ENCODE assay signal across 17 cellular contexts in genomic region chr14:103111297-103111981, GRCh38. TPM values are rescaled to one million over a fixed set of nuclear protein-coding genes. Genes with fewer than 3 reads are reported as not detected.
DNase-seq lines count a peak whose midpoint lies in the region; ATAC-seq, FAIRE-seq and TF ChIP-seq lines count a peak whose summit lies in the region.
"Had no signal": no experiment of that assay in that cellular context is flagged by ENCODE, and none has a peak within 500 bp of the region (broad histone marks: within the 10 kb centered on the region; RNA-seq: fewer than 3 reads in every experiment).

No MANE protein-coding gene starts in this region.

- POLR2A ChIA-PET in H1 (lab: Charles Lee; ENCODE audit: partially characterized antibody) = interaction anchor here (0.6 to 1.7 kb wide), 3 partner anchors 27 to 222 kb away, joined by 3 to 9 read pairs (median 4); partner anchors contain the start of gene EIF5

- peak overlapping the region; percentile 59 for H3K4ac ChIP-seq in H1 (replicated peaks; ENCODE audit: insufficient read length, low read depth, low read length)
- H3K4ac ChIP-seq in trophoblast cell (ENCODE audit: low read depth, low read length) = no peak overlapping the region

- peak overlapping the region; percentile 61; the same call in 1 of the 2 replicates for H2BK20ac ChIP-seq in H1 (ENCODE audit: low read length)

- H3K79me1 ChIP-seq in H1 (ENCODE audit: low read depth, low read length) = no peaks in the 10 kb centered on the region
- H3K79me1 ChIP-seq in trophoblast cell (ENCODE audit: low read length) = peaks cover 18% of the 10 kb centered on the region

- H2BK120ac ChIP-seq in H1 (replicated peaks; ENCODE audit: low read depth, low read length) = no peak overlapping the region
- H2BK120ac ChIP-seq in trophoblast cell (ENCODE audit: insufficient read depth, low read length, poor library complexity) = peak overlapping the region; percentile 75

- no peak for TF ChIP-seq POLR2A in H1 (IDR thresholded peaks at IDR 0.05; ENCODE audit: control extremely low read depth in 1 of 2, low read depth in 2 of 2, low read length in 2 of 2)

- H2BK15ac ChIP-seq in H1 (ENCODE audit: low read length) = no peak overlapping the region; the same call in 1 of the 2 replicates

- H3K36me3 ChIP-seq in BLaER1 treated with 17β-estradiol and CSF1 and Interleukin-3, amounts not matched to agents 10 nM and 100 nM = no peaks in the 10 kb centered on the region
- H3K36me3 ChIP-seq in H1 (ENCODE audit: control insufficient read depth in 2 of 4, insufficient read depth in 4 of 4, low read length in 3 of 4) (no peaks in the 10 kb centered on the region), trophoblast cell (ENCODE audit: control insufficient read depth in 1 of 2, insufficient read depth in 2 of 2, low read length in 2 of 2) (no peaks in the 10 kb centered on the region)
- H3K36me3 ChIP-seq: neural progenitor cell had no signal

- H3K27me3 ChIP-seq in BLaER1 treated with 17β-estradiol and CSF1 and Interleukin-3, amounts not matched to agents 10 nM and 100 nM = no peaks in the 10 kb centered on the region
- H3K27me3 ChIP-seq in H1 (replicated peaks in 1 of 4; ENCODE audit: control insufficient read depth in 3 of 4, extremely low read depth in 1 of 4, insufficient read depth in 3 of 4, low read length in 3 of 4) (peaks cover 0 to 4% (median 0%) of the 10 kb centered on the region in 4 experiments; a peak in 3 of 7 replicates), trophoblast cell (ENCODE audit: insufficient read depth, low read length) (no peaks in the 10 kb centered on the region)

- H3K23ac ChIP-seq in H1 (ENCODE audit: insufficient read length) (no peak overlapping the region), trophoblast cell (ENCODE audit: low read length) (no peak overlapping the region)

- WGBS in H1 (ENCODE audit: extremely low coverage in 1 of 2, insufficient coverage in 1 of 2, insufficient read length in 1 of 2, insufficient replicate concordance in 2 of 2, low coverage in 1 of 2, low lambda C conversion rate in 2 of 2, missing lambda C conversion rate in 1 of 2), 2 experiments = 40% methylated on average over 4 of the region's 5 CpGs; no CpG with 5 or more reads in 1 of the 2 experiments
- WGBS in trophoblast cell (ENCODE audit: extremely low coverage, insufficient coverage, insufficient read length) = no CpG with 5 or more reads among the region's 5 CpGs

- TF ChIP-seq EP300 in H1 (IDR thresholded peaks at IDR 0.05; ENCODE audit: borderline replicate concordance in 1 of 2, low read depth in 2 of 2, low read length in 2 of 2) = no peak

- H3K14ac ChIP-seq in H1 (ENCODE audit: insufficient read length) (no peak overlapping the region), trophoblast cell (ENCODE audit: low read length) (peak overlapping the region; percentile 47)

- no peak overlapping the region for H3K4me3 ChIP-seq in BLaER1 treated with 17β-estradiol and CSF1 and Interleukin-3, amounts not matched to agents 10 nM and 100 nM
- no peak overlapping the region for H3K4me3 ChIP-seq in H1 (ENCODE audit: extremely low read depth in 1 of 4, insufficient read depth in 2 of 4, low read depth in 3 of 4, low read length in 4 of 4)
- H3K4me3 ChIP-seq in trophoblast cell (ENCODE audit: low read depth, low read length) = no peak overlapping the region
- H3K4me3 ChIP-seq: neural progenitor cell had no signal

- no peak for TF ChIP-seq CTCF in H1 (IDR thresholded peaks at IDR 0.05; ENCODE audit: control extremely low read depth in 1 of 3, insufficient read depth in 1 of 3, low read depth in 1 of 3, low read length in 3 of 3)

- no peak for TF ChIP-seq RAD21 in H1 (IDR thresholded peaks at IDR 0.05 in 1 of 2, conservative IDR thresholded peaks at IDR 0.05 in 1 of 2; ENCODE audit: low read depth in 2 of 2, low read length in 2 of 2)

- CTCF ChIA-PET in H1 (lab: Charles Lee; ENCODE audit: partially characterized antibody) = interaction anchor here (0.7 to 1.7 kb wide), 11 partner anchors 12 to 181 kb away, joined by 3 to 5 read pairs (median 3); partner anchors contain the start of gene TNFAIP2

- H3K9me3 ChIP-seq in BLaER1 treated with 17β-estradiol and CSF1 and Interleukin-3, amounts not matched to agents 10 nM and 100 nM (replicated peaks in 1 of 11) = no peaks in the 10 kb centered on the region
- H3K9me3 ChIP-seq in H1 (ENCODE audit: insufficient read depth in 2 of 2, low read depth in 1 of 2, low read length in 1 of 2) (no peaks in the 10 kb centered on the region), trophoblast cell (ENCODE audit: insufficient read depth, low read depth, low read length) (no peaks in the 10 kb centered on the region)

- H4K12ac ChIP-seq in trophoblast cell (ENCODE audit: low read depth, low read length) = no peak overlapping the region

- H3K23me2 ChIP-seq in H1 (ENCODE audit: low read depth, low read length) = no peaks in the 10 kb centered on the region; the same call in 1 of the 2 replicates

- H2AK5ac ChIP-seq in H1 (ENCODE audit: low read depth, low read length) (peak overlapping the region; percentile 40; the same call in 1 of the 2 replicates), trophoblast cell (ENCODE audit: low read length) (peak overlapping the region; percentile 64)

- no peak overlapping the region for H4K5ac ChIP-seq in H1 (ENCODE audit: insufficient read length, low read depth, low read length)

- no peaks in the 10 kb centered on the region for H3K79me2 ChIP-seq in H1 (ENCODE audit: control insufficient read depth in 1 of 2, insufficient read depth in 2 of 2, low read length in 2 of 2)
- H3K79me2 ChIP-seq in trophoblast cell (ENCODE audit: control insufficient read depth, insufficient read depth, low read length, poor library complexity) = peaks cover 2% of the 10 kb centered on the region

- no peak overlapping the region for H2BK5ac ChIP-seq in H1 (ENCODE audit: low read depth, low read length)
- H2BK5ac ChIP-seq in trophoblast cell (ENCODE audit: low read depth, low read length, poor library complexity) = peak overlapping the region; percentile 9

- no peak overlapping the region for H2AFZ ChIP-seq in H1 (ENCODE audit: low read length)
- no peak overlapping the region for H2AFZ ChIP-seq in trophoblast cell (ENCODE audit: insufficient read depth, low read length, poor library complexity)
- H2AFZ ChIP-seq: neural progenitor cell had no signal

- H3K27ac ChIP-seq in BLaER1 treated with 17β-estradiol and CSF1 and Interleukin-3, amounts not matched to agents 10 nM and 100 nM = peak overlapping the region in 7 of 11 experiments; percentile 30 to 63 (median 43); a peak in 12 of 22 replicates
- no peak overlapping the region for H3K27ac ChIP-seq in H1 (ENCODE audit: low read depth, low read length)
- no peak overlapping the region for H3K27ac ChIP-seq in trophoblast cell (ENCODE audit: low read depth, low read length)
- no peak overlapping the region for H3K27ac ChIP-seq in caudate nucleus (ENCODE audit: low read depth, low read length)
- H3K27ac ChIP-seq: neural progenitor cell had no signal

- H3K4me1 ChIP-seq in BLaER1 treated with 17β-estradiol and CSF1 and Interleukin-3, amounts not matched to agents 10 nM and 100 nM = peaks cover 76 to 87% (median 84%) of the 10 kb centered on the region in 10 experiments
- H3K4me1 ChIP-seq in H1 (replicated peaks in 1 of 4; ENCODE audit: control insufficient read depth in 3 of 4, insufficient read depth in 4 of 4, low read length in 3 of 4) = peaks cover 12 to 44% (median 36%) of the 10 kb centered on the region in 4 experiments
- peaks cover 19 to 27% of the 10 kb centered on the region in 2 experiments for H3K4me1 ChIP-seq in trophoblast cell (ENCODE audit: control insufficient read depth in 1 of 2, insufficient read depth in 2 of 2, low read length in 2 of 2)

- DNase-seq in M059J (ENCODE audit: low read depth) (peak; percentile 29), H1 (ENCODE audit: low read depth in 1 of 2, low spot score in 2 of 2) (no peak), trophoblast cell (no peak), caudate nucleus (lab: John Stamatoyannopoulos, UW) (no peak), 8988T (no peak)
- DNase-seq: activated CD4-positive, alpha-beta T cell treated with anti-CD3 and anti-CD28 coated beads for 48 hours; glutamatergic neuron; kidney glomerular epithelial cell; NCI-H2081 treated with DMSO at 0.1 percent for 48 hours; T-helper 1 cell had no signal

- peak overlapping the region; percentile 54 for H4K91ac ChIP-seq in H1 (replicated peaks; ENCODE audit: insufficient read length, low read length)
- peak overlapping the region; percentile 52 for H4K91ac ChIP-seq in trophoblast cell (ENCODE audit: low read depth, low read length)

- H3K18ac ChIP-seq in H1 (ENCODE audit: extremely low read depth, low read length) (peak overlapping the region; percentile 75), trophoblast cell (ENCODE audit: low read length) (peak overlapping the region; percentile 25)

- no peak overlapping the region for H3K56ac ChIP-seq in H1 (replicated peaks; ENCODE audit: insufficient read length, low read depth, low read length)

- H3K9ac ChIP-seq in BLaER1 treated with 17β-estradiol and CSF1 and Interleukin-3, amounts not matched to agents 10 nM and 100 nM = peak overlapping the region in 7 of 11 experiments; percentile 2 to 57 (median 49); a peak in 8 of 22 replicates
- H3K9ac ChIP-seq in H1 (replicated peaks in 1 of 4; ENCODE audit: extremely low read depth in 1 of 4, low read depth in 3 of 4, low read length in 3 of 4) (no peak overlapping the region), trophoblast cell (ENCODE audit: low read length) (no peak overlapping the region)
- H3K9ac ChIP-seq: neural progenitor cell had no signal

- ATAC-seq in HG02938 (IDR thresholded peaks at IDR 0.05; ENCODE audit: unreplicated experiment) (no peak), GM21360 (IDR thresholded peaks at IDR 0.05; ENCODE audit: unreplicated experiment) (no peak)

- peaks cover 0 to 5% (median 0%) of the 10 kb centered on the region in 11 experiments; a peak in 1 of 22 replicates for H4K20me1 ChIP-seq in BLaER1 treated with 17β-estradiol and CSF1 and Interleukin-3, amounts not matched to agents 10 nM and 100 nM
- H4K20me1 ChIP-seq in H1 (replicated peaks in 1 of 2; ENCODE audit: control insufficient read depth in 1 of 2, insufficient read depth in 2 of 2, low read length in 2 of 2) = no peaks in the 10 kb centered on the region

- H4K8ac ChIP-seq in H1 (ENCODE audit: extremely low read depth, insufficient read depth, low read length) (no peak overlapping the region), trophoblast cell (ENCODE audit: low read depth, low read length) (peak overlapping the region; percentile 9)

- no peak for FAIRE-seq in H1 (lab: Jason Lieb, UNC)
- FAIRE-seq: endometrium, GM18507, urothelium cell line had no signal

- peak overlapping the region; percentile 76 to 92 (median 81) for H3K4me2 ChIP-seq in BLaER1 treated with 17β-estradiol and CSF1 and Interleukin-3, amounts not matched to agents 10 nM and 100 nM
- H3K4me2 ChIP-seq in H1 (ENCODE audit: insufficient read depth in 1 of 2, low read depth in 2 of 2, low read length in 2 of 2) (peak overlapping the region; percentile 53 to 64; a peak in 3 of 4 replicates), trophoblast cell (ENCODE audit: low read length) (no peak overlapping the region)

- H2BK12ac ChIP-seq in H1 (ENCODE audit: low read depth, low read length) (no peak overlapping the region), trophoblast cell (ENCODE audit: low read length) (peak overlapping the region; percentile 51)

RNA-seq across cellular contexts. Expression of gene TNFAIP2, which starts 11.8 kb away (rescaled TPM):
- 89.3 and 135 TPM in 2 replicates for total RNA-seq in M059J (2014; rRNA removed; shearing (Covaris generic))
- total RNA-seq in H1 (2021; fragmentation: NEBNext Ultra II Directional; extraction: Animal tissue kit (Norgen Biotek cat#: 25700)) = 28.3 and 33.3 TPM in 2 replicates
- polyA plus RNA-seq in H1 (2011; rRNA removed) = 34.5 and 37.6 TPM in 2 replicates
- polyA plus RNA-seq in H1 (2011; cell fraction: cytosol; rRNA removed) = 24.9 TPM
- polyA plus RNA-seq in H1 (2011; cell fraction: nucleus; rRNA removed) = 145 TPM
- 23.2 to 37.9 TPM (median 33.7 TPM) in 4 replicates for polyA plus RNA-seq in H1 (2012, experiment 1 of 2)
- 38.1 TPM for polyA plus RNA-seq in H1 (2012, experiment 2 of 2)
- polyA plus RNA-seq in H1 (2013, experiment 1 of 2) = 22.4 TPM
- 21.9 TPM for polyA plus RNA-seq in H1 (2013, experiment 2 of 2)
- polyA minus RNA-seq in H1 (2011; rRNA and poly(A)+ RNA removed) = 14.2 and 16.0 TPM in 2 replicates
- 19.6 TPM for polyA minus RNA-seq in H1 (2011; cell fraction: cytosol; rRNA and poly(A)+ RNA removed)
- 16.3 TPM for polyA minus RNA-seq in H1 (2011; cell fraction: nucleus; rRNA and poly(A)+ RNA removed)
- 185 and 205 TPM in 2 replicates for polyA plus RNA-seq in trophoblast cell (2013)

RNA-seq across cellular contexts. Expression of gene EXOC3L4, which starts 16.9 kb away (rescaled TPM):
- not detected in 2 replicates for total RNA-seq in M059J (2014; rRNA removed; shearing (Covaris generic))
- 0.45 TPM in 1 of 2 replicates, not detected in the other for total RNA-seq in H1 (2021; fragmentation: NEBNext Ultra II Directional; extraction: Animal tissue kit (Norgen Biotek cat#: 25700))
- polyA plus RNA-seq in H1 (2011; rRNA removed) = 0.24 and 0.57 TPM in 2 replicates
- polyA plus RNA-seq in H1 (2011; cell fraction: cytosol; rRNA removed) = 0.72 TPM
- 1.8 TPM for polyA plus RNA-seq in H1 (2011; cell fraction: nucleus; rRNA removed)
- polyA plus RNA-seq in H1 (2012, experiment 1 of 2) = 0.53 to 0.60 TPM in 2 of 4 replicates, not detected in the others
- polyA plus RNA-seq in H1 (2012, experiment 2 of 2) = 0.47 TPM
- polyA plus RNA-seq in H1 (2013, experiment 1 of 2) = 0.20 TPM
- 0.13 TPM for polyA plus RNA-seq in H1 (2013, experiment 2 of 2)
- polyA minus RNA-seq in H1 (2011; rRNA and poly(A)+ RNA removed) = 0.13 TPM in 1 of 2 replicates, not detected in the other
- not detected for polyA minus RNA-seq in H1 (2011; cell fraction: cytosol; rRNA and poly(A)+ RNA removed)
- 0.60 TPM for polyA minus RNA-seq in H1 (2011; cell fraction: nucleus; rRNA and poly(A)+ RNA removed)
- 0.11 and 0.22 TPM in 2 replicates for polyA plus RNA-seq in trophoblast cell (2013)

RNA-seq across cellular contexts. Expression of gene LBHD2, which starts 27.4 kb away (rescaled TPM):
- total RNA-seq in M059J (2014; rRNA removed; shearing (Covaris generic)) = not detected in 2 replicates
- not detected in 2 replicates for total RNA-seq in H1 (2021; fragmentation: NEBNext Ultra II Directional; extraction: Animal tissue kit (Norgen Biotek cat#: 25700))
- 0.16 TPM in 1 of 2 replicates, not detected in the other for polyA plus RNA-seq in H1 (2011; rRNA removed)
- not detected for polyA plus RNA-seq in H1 (2011; cell fraction: cytosol; rRNA removed)
- not detected for polyA plus RNA-seq in H1 (2011; cell fraction: nucleus; rRNA removed)
- polyA plus RNA-seq in H1 (2012, experiment 1 of 2) = not detected in 4 replicates
- polyA plus RNA-seq in H1 (2012, experiment 2 of 2) = not detected
- polyA plus RNA-seq in H1 (2013, experiment 1 of 2) = not detected
- not detected for polyA plus RNA-seq in H1 (2013, experiment 2 of 2)
- polyA minus RNA-seq in H1 (2011; rRNA and poly(A)+ RNA removed) = not detected in 2 replicates
- not detected for polyA minus RNA-seq in H1 (2011; cell fraction: cytosol; rRNA and poly(A)+ RNA removed)
- not detected for polyA minus RNA-seq in H1 (2011; cell fraction: nucleus; rRNA and poly(A)+ RNA removed)
- 0.30 and 0.39 TPM in 2 replicates for polyA plus RNA-seq in trophoblast cell (2013)

RNA-seq across cellular contexts. Expression of gene CDC42BPB, which starts 54.1 kb away (rescaled TPM):
- 20.1 and 26.9 TPM in 2 replicates for total RNA-seq in M059J (2014; rRNA removed; shearing (Covaris generic))
- 87.9 and 88.2 TPM in 2 replicates for total RNA-seq in H1 (2021; fragmentation: NEBNext Ultra II Directional; extraction: Animal tissue kit (Norgen Biotek cat#: 25700))
- 51.2 and 73.5 TPM in 2 replicates for polyA plus RNA-seq in H1 (2011; rRNA removed)
- polyA plus RNA-seq in H1 (2011; cell fraction: cytosol; rRNA removed) = 53.3 TPM
- polyA plus RNA-seq in H1 (2011; cell fraction: nucleus; rRNA removed) = 165 TPM
- 57.2 to 83.7 TPM (median 72.2 TPM) in 4 replicates for polyA plus RNA-seq in H1 (2012, experiment 1 of 2)
- 20.5 TPM for polyA plus RNA-seq in H1 (2012, experiment 2 of 2)
- polyA plus RNA-seq in H1 (2013, experiment 1 of 2) = 52.1 TPM
- 50.3 TPM for polyA plus RNA-seq in H1 (2013, experiment 2 of 2)
- polyA minus RNA-seq in H1 (2011; rRNA and poly(A)+ RNA removed) = 134 and 152 TPM in 2 replicates
- 62.3 TPM for polyA minus RNA-seq in H1 (2011; cell fraction: cytosol; rRNA and poly(A)+ RNA removed)
- polyA minus RNA-seq in H1 (2011; cell fraction: nucleus; rRNA and poly(A)+ RNA removed) = 82.9 TPM
- 55.5 and 55.9 TPM in 2 replicates for polyA plus RNA-seq in trophoblast cell (2013)

Comparison
In these comparisons a context has a peak if more than half of its experiments do, and no peak if none do; other contexts are left out.
1. H3K27ac ChIP-seq: peak in BLaER1 treated with 17β-estradiol and CSF1 and Interleukin-3, amounts not matched to agents 10 nM and 100 nM (7 of 11); none in H1 (single experiment), trophoblast cell (single experiment) and caudate nucleus (single experiment).
2. H3K9ac ChIP-seq: peak in BLaER1 treated with 17β-estradiol and CSF1 and Interleukin-3, amounts not matched to agents 10 nM and 100 nM (7 of 11); none in H1 (0 of 4) and trophoblast cell (single experiment).